In the genomic region with DNA sequence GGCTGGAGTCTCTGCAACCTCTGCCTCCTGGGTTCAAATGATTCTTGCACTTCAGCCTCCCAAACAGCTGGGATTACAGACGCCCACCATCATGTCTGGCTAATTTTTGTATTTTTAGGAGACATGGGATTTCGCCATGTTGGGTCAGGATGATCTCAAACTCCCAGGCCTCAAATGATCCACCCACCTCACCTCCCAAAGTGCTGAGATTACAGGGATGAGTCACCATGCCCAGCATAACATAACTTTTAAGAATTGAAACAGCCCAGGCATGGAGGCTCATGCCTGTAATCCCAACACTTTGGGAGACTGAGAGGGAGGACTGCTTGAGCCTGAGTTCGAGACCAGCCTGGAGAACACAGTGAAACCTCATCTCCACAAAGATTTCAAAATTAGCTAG, we compare ENCODE assay signal across 12 cellular contexts. TPM values are rescaled to one million over a fixed set of nuclear protein-coding genes. Genes with fewer than 3 reads are reported as not detected.
DNase-seq lines count a peak whose midpoint lies in the region; ATAC-seq and TF ChIP-seq lines count a peak whose summit lies in the region.
"Had no signal": no experiment of that assay in that cellular context is flagged by ENCODE, and none has a peak within 500 bp of the region (broad histone marks: within the 10 kb centered on the region; RNA-seq: fewer than 3 reads in every experiment).

No MANE protein-coding gene starts in this region.

- no peaks in the 10 kb centered on the region for H3K36me3 Mint-ChIP-seq in natural killer cell

- no peaks in the 10 kb centered on the region for H3K9me3 Mint-ChIP-seq in natural killer cell
- H3K9me3 Mint-ChIP-seq: effector memory CD8-positive, alpha-beta T cell had no signal

- peaks cover 35% of the 10 kb centered on the region; the same call in 1 of the 2 replicates for H4K20me1 ChIP-seq in DND-41 (ENCODE audit: insufficient read depth, low read length)
- H4K20me1 ChIP-seq in KMS-11 (ENCODE audit: insufficient read depth) = 0 out of 2 replicates have a peak, but pooled peaks cover 10% of the 10 kb centered on the region

- no peak overlapping the region for H3K27ac ChIP-seq in DND-41 (ENCODE audit: low read length)
- H3K27ac ChIP-seq in KMS-11 = no peak overlapping the region; the same call in 1 of the 2 replicates

- no peak overlapping the region for H3K27ac Mint-ChIP-seq in natural killer cell
- H3K27ac Mint-ChIP-seq: effector memory CD8-positive, alpha-beta T cell had no signal

- H3K9ac ChIP-seq in DND-41 (ENCODE audit: low read depth, low read length) = no peak overlapping the region
- no peak overlapping the region for H3K9ac ChIP-seq in KMS-11
- peak overlapping the region; percentile 29 for H3K9ac ChIP-seq in adipocyte (ENCODE audit: low read length)

- H3K4me1 Mint-ChIP-seq in natural killer cell = peaks cover 25 to 34% of the 10 kb centered on the region in 2 donors

- H3K27me3 Mint-ChIP-seq in natural killer cell (ENCODE audit: low read depth in 2 of 2) = no peaks in the 10 kb centered on the region
- H3K27me3 Mint-ChIP-seq: effector memory CD8-positive, alpha-beta T cell had no signal

- H3K9me3 ChIP-seq in DND-41 (ENCODE audit: insufficient read depth, low read length, severe bottlenecking) (no peaks in the 10 kb centered on the region), adipocyte (ENCODE audit: control insufficient read depth, low read length) (no peaks in the 10 kb centered on the region)

- H3K4me2 ChIP-seq in DND-41 (ENCODE audit: insufficient read depth, low read length) = peak overlapping the region; percentile 91; the same call in 1 of the 2 replicates
- peak overlapping the region; percentile 92; the same call in 1 of the 2 replicates for H3K4me2 ChIP-seq in KMS-11

- ATAC-seq in DND-41 (ENCODE audit: insufficient read depth, low read depth) = no peak
- ATAC-seq in natural killer cell = no peak
- no peak for ATAC-seq in HG02798 (IDR thresholded peaks at IDR 0.05; ENCODE audit: poor library complexity, unreplicated experiment)
- ATAC-seq in left cardiac atrium = no peak
- ATAC-seq: effector memory CD8-positive, alpha-beta T cell had no signal

- H3K79me2 ChIP-seq in DND-41 (ENCODE audit: insufficient read depth, low read length) = peaks cover 92% of the 10 kb centered on the region
- peaks cover 94% of the 10 kb centered on the region for H3K79me2 ChIP-seq in KMS-11 (ENCODE audit: insufficient read depth, low read depth)

- H3K4me3 Mint-ChIP-seq in natural killer cell = peak overlapping the region; percentile 53
- H3K4me3 Mint-ChIP-seq: effector memory CD8-positive, alpha-beta T cell had no signal

- intact Hi-C loops in natural killer cell (cut with micrococcal nuclease) = no loop called here
- intact Hi-C loops in left cardiac atrium (cut with DNase I) = no loop called here

- H2AFZ ChIP-seq in DND-41 (ENCODE audit: low read depth, low read length) (no peak overlapping the region), KMS-11 (ENCODE audit: low read depth) (no peak overlapping the region)

- DNase-seq in DND-41 (no peak), adipocyte (ENCODE audit: low read depth) (peak; percentile 26), natural killer cell (no peak), GF-D8 (lab: John Stamatoyannopoulos, UW) (no peak), left cardiac atrium (no peak), NCI-H69 (lab: John Stamatoyannopoulos, UW) (no peak)
- DNase-seq: activated effector memory CD4-positive, alpha-beta T cell treated with Interleukin-2 at 50 U/mL for 16 hours; DMS79; effector memory CD8-positive, alpha-beta T cell; NCI-H2029 treated with DMSO at 0.1 percent for 48 hours had no signal

- H3K4me1 ChIP-seq in DND-41 (ENCODE audit: insufficient read depth, low read length) = peaks cover 49% of the 10 kb centered on the region
- peaks cover 44% of the 10 kb centered on the region for H3K4me1 ChIP-seq in KMS-11 (ENCODE audit: low read depth, poor library complexity, severe bottlenecking)
- H3K4me1 ChIP-seq in adipocyte (ENCODE audit: control insufficient read depth, insufficient read depth, low read length) = peaks cover 28% of the 10 kb centered on the region

- TF ChIP-seq CTCF in DND-41 (IDR thresholded peaks at IDR 0.05; ENCODE audit: borderline replicate concordance, extremely low read depth, low read length, poor library complexity, severe bottlenecking) = no peak
- TF ChIP-seq CTCF in KMS-11 (conservative IDR thresholded peaks at IDR 0.05; ENCODE audit: low read depth, low read length) = no peak
- TF ChIP-seq CTCF in natural killer cell (IDR thresholded peaks at IDR 0.05) = no peak

- H3K27me3 ChIP-seq in DND-41 (ENCODE audit: insufficient read depth, low read length, poor library complexity) (no peaks in the 10 kb centered on the region), KMS-11 (ENCODE audit: insufficient read depth, low read depth) (no peaks in the 10 kb centered on the region), adipocyte (replicated peaks; ENCODE audit: control insufficient read depth, insufficient read depth, low read length) (no peaks in the 10 kb centered on the region)

- peaks cover 63% of the 10 kb centered on the region for H3K36me3 ChIP-seq in DND-41 (ENCODE audit: insufficient read depth, low read length)
- peaks cover 44% of the 10 kb centered on the region; the same call in 1 of the 2 replicates for H3K36me3 ChIP-seq in KMS-11 (ENCODE audit: insufficient read depth)
- H3K36me3 ChIP-seq in adipocyte (ENCODE audit: control insufficient read depth, insufficient read depth, low read length, severe bottlenecking) = peaks cover 58% of the 10 kb centered on the region

- H3K4me3 ChIP-seq in DND-41 (ENCODE audit: low read depth in 1 of 2, low read length in 2 of 2) (no peak overlapping the region), KMS-11 (IDR thresholded peaks at IDR 0.05; ENCODE audit: insufficient read depth, low read depth, low read length) (no peak overlapping the region), adipocyte (ENCODE audit: low read length) (peak overlapping the region; percentile 49)

RNA-seq across cellular contexts. Expression of a gene that starts 2.5 kb away (rescaled TPM):
- total RNA-seq in natural killer cell (100 to 1,000 TPM in 1 of 3 donors, 10 to 100 TPM in 2; 66.3 to 102 (median 99.1) TPM), left cardiac atrium (100 to 1,000 TPM in 1 of 2 donors, 10 to 100 TPM in 1; 98.4 to 113 TPM)

RNA-seq across cellular contexts. Expression of a gene that starts 51.8 kb away (rescaled TPM):
- 10 to 100 TPM; 80.6 to 91.8 (median 84.6) TPM for total RNA-seq in natural killer cell
- 10 to 100 TPM; 24.0 to 28.2 TPM for total RNA-seq in left cardiac atrium
